ENCODE assay signal across 1 cellular context in genomic region chr2:121831841-121832240, GRCh38.
TF ChIP-seq lines count a peak whose summit lies in the region.

No MANE protein-coding gene starts in this region.

TF ChIP-seq in GM12878, 131 proteins besides CTCF, POLR2A, EP300 and RAD21:
- TF ChIP-seq PRDM15 (CRISPR knock-in tag; IDR thresholded peaks at IDR 0.05) (no peak), USF2 (IDR thresholded peaks at IDR 0.05; ENCODE audit: borderline replicate concordance, low read depth, low read length) (no peak), RBBP5 (conservative IDR thresholded peaks at IDR 0.05) (no peak), STAT1 (conservative IDR thresholded peaks at IDR 0.05) (no peak), CBFB (IDR thresholded peaks at IDR 0.05; ENCODE audit: low read depth) (no peak), POLR2AphosphoS5 (IDR thresholded peaks at IDR 0.05; ENCODE audit: low read length) (no peak), ZNF592 (IDR thresholded peaks at IDR 0.05) (no peak), CHD4 (IDR thresholded peaks at IDR 0.05) (no peak), CEBPB (IDR thresholded peaks at IDR 0.05; ENCODE audit: borderline replicate concordance in 1 of 2, low read depth in 2 of 2, low read length in 2 of 2) (no peak), FOXK2 (IDR thresholded peaks at IDR 0.05) (no peak), IKZF1 (conservative IDR thresholded peaks at IDR 0.05) (no peak), PML (IDR thresholded peaks at IDR 0.05; ENCODE audit: low read length) (no peak), SP1 (IDR thresholded peaks at IDR 0.05; ENCODE audit: low read depth, low read length) (no peak)
